17 cellular contexts compared by ENCODE assay signal in genomic region chr18:7059276-7059675, GRCh38. TPM values are rescaled to one million over a fixed set of nuclear protein-coding genes. Genes with fewer than 3 reads are reported as not detected.
"Had no signal": no experiment of that assay in that cellular context is flagged by ENCODE, and none has a peak within 500 bp of the region (broad histone marks: within the 10 kb centered on the region; RNA-seq: fewer than 3 reads in every experiment).

No MANE protein-coding gene starts in this region.

- ATAC-seq: left lobe of liver; stimulated activated naive B cell treated with anti-CD40 and anti-IgM and Interleukin-4, amounts not matched to agents 10 μg/mL and 1 μg/mL and 100 μg/mL, for 72 hours had no signal

- H3K27me3 Mint-ChIP-seq: activated naive CD8-positive, alpha-beta T cell; stimulated activated naive B cell treated with anti-CD40 and anti-IgM and Interleukin-4, amounts not matched to agents 10 μg/mL and 1 μg/mL and 100 μg/mL, for 72 hours had no signal

- H3K27ac Mint-ChIP-seq: activated naive CD8-positive, alpha-beta T cell; activated T-helper 1 cell treated with anti-CD3 and anti-CD28 coated beads, Interleukin-12 subunit alpha, Interleukin-12 subunit beta, Interleukin-2, Interleukin-4 antibody, amounts not matched to agents 30 ng/mL and 10 ng/mL and 1 ng/mL, durations not matched to agents 14 hours and 24 hours and 36 hours; stimulated activated naive B cell treated with anti-CD40 and anti-IgM and Interleukin-4, amounts not matched to agents 10 μg/mL and 1 μg/mL and 100 μg/mL, for 72 hours had no signal

- H3K36me3 Mint-ChIP-seq: activated naive CD8-positive, alpha-beta T cell; stimulated activated naive B cell treated with anti-CD40 and anti-IgM and Interleukin-4, amounts not matched to agents 10 μg/mL and 1 μg/mL and 100 μg/mL, for 72 hours had no signal

- H3K4me3 Mint-ChIP-seq: activated naive CD8-positive, alpha-beta T cell; activated T-helper 1 cell treated with anti-CD3 and anti-CD28 coated beads, Interleukin-12 subunit alpha, Interleukin-12 subunit beta, Interleukin-2, Interleukin-4 antibody, amounts not matched to agents 30 ng/mL and 10 ng/mL and 1 ng/mL, durations not matched to agents 14 hours and 24 hours and 36 hours; stimulated activated naive B cell treated with anti-CD40 and anti-IgM and Interleukin-4, amounts not matched to agents 10 μg/mL and 1 μg/mL and 100 μg/mL, for 72 hours had no signal

- H3K4me1 Mint-ChIP-seq: stimulated activated naive B cell treated with anti-CD40 and anti-IgM and Interleukin-4, amounts not matched to agents 10 μg/mL and 1 μg/mL and 100 μg/mL, for 72 hours had no signal

- DNase-seq: activated CD4-positive, alpha-beta T cell treated with anti-CD3 and anti-CD28 coated beads, Interleukin-2, amount 50 U/mL, for 4 hours; activated CD4-positive, CD25-positive, alpha-beta regulatory T cell treated with anti-CD3 and anti-CD28 coated beads, Interleukin-2, amount 50 U/mL, for 72 hours; activated gamma-delta T cell treated with Interleukin-2 at 50 U/mL for 16 hours; activated T-cell treated with anti-CD3 and anti-CD28 coated beads for 4 hours; dermis blood vessel endothelial cell; effector memory CD4-positive, alpha-beta T cell; foreskin fibroblast; hippocampal formation; midbrain; sigmoid colon; stimulated activated naive B cell treated with anti-CD40 and anti-IgM and Interleukin-4, amounts not matched to agents 10 μg/mL and 1 μg/mL and 100 μg/mL, for 72 hours; T1000; thyroid gland had no signal

- H3K9me3 Mint-ChIP-seq: stimulated activated naive B cell treated with anti-CD40 and anti-IgM and Interleukin-4, amounts not matched to agents 10 μg/mL and 1 μg/mL and 100 μg/mL, for 72 hours had no signal

RNA-seq across cellular contexts. Expression of gene LAMA1, which starts 58.3 kb away (rescaled TPM):
- total RNA-seq: activated T-helper 1 cell treated with anti-CD3 and anti-CD28 coated beads, Interleukin-12 subunit alpha, Interleukin-12 subunit beta, Interleukin-2, Interleukin-4 antibody, amounts not matched to agents 30 ng/mL and 10 ng/mL and 1 ng/mL, durations not matched to agents 14 hours and 24 hours and 36 hours; T-helper 1 cell treated with Interleukin-12 subunit alpha and Interleukin-12 subunit beta and Interleukin-4 antibody, amounts not matched to agents 30 ng/mL and 1 ng/mL, for 36 hours had no signal
